ENCODE assay signal across 1 cellular context in genomic region chr5:178189433-178189832, GRCh38.
TF ChIP-seq lines count a peak whose summit lies in the region.

No MANE protein-coding gene starts in this region.

TF ChIP-seq in HepG2, 621 proteins besides CTCF, POLR2A, EP300 and RAD21:
- TF ChIP-seq NR2C2 (CRISPR knock-in tag; IDR thresholded peaks at IDR 0.05; ENCODE audit: borderline replicate concordance), result 0 out of 2 replicates have a peak, but pooled peaks have one; percentile 34
- no peak for TF ChIP-seq MZF1 (CRISPR knock-in tag; IDR thresholded peaks at IDR 0.05; ENCODE audit: borderline replicate concordance)
